In genomic region chr19:50896591-50897190, GRCh38 we compare ENCODE assay signal across 8 cellular contexts. TPM values are rescaled to one million over a fixed set of nuclear protein-coding genes. Genes with fewer than 3 reads are reported as not detected.
DNase-seq lines count a peak whose midpoint lies in the region; ATAC-seq, FAIRE-seq and TF ChIP-seq lines count a peak whose summit lies in the region.

No MANE protein-coding gene starts in this region.

- POLR2A ChIA-PET in endothelial cell of umbilical vein (lab: Charles Lee) = interaction anchor here (0.6 kb wide), 1 partner anchor 128 kb away, joined by 4 read pairs; no protein-coding TSS in a partner anchor

- no peaks in the 10 kb centered on the region for H3K9me3 ChIP-seq in endothelial cell of umbilical vein (replicated peaks; ENCODE audit: control insufficient read depth, insufficient read depth, low read length)

- H3K27me3 Mint-ChIP-seq in immature natural killer cell (ENCODE audit: low read depth in 3 of 3) = peaks cover 2 to 16% (median 3%) of the 10 kb centered on the region in 3 donors

- intact Hi-C loops in endothelial cell of umbilical vein (cut with micrococcal nuclease) = no loop called here

- no peak for FAIRE-seq in endothelial cell of umbilical vein (lab: Jason Lieb, UNC)

- H3K27me3 ChIP-seq in endothelial cell of umbilical vein (ENCODE audit: control insufficient read depth in 2 of 2, insufficient read depth in 2 of 2, low read length in 2 of 2) = no peaks in the 10 kb centered on the region

- CTCF ChIA-PET in endothelial cell of umbilical vein (lab: Charles Lee) = no interaction called here

- no peaks in the 10 kb centered on the region for H3K36me3 ChIP-seq in endothelial cell of umbilical vein (ENCODE audit: control insufficient read depth in 2 of 2, extremely low read depth in 1 of 2, insufficient read depth in 2 of 2, low read length in 2 of 2)

- TF ChIP-seq CTCF in AG10803 (conservative IDR thresholded peaks at IDR 0.05; ENCODE audit: low read length) (no peak), endothelial cell of umbilical vein (IDR thresholded peaks at IDR 0.05; ENCODE audit: extremely low read depth in 1 of 2, insufficient read depth in 1 of 2, low read depth in 1 of 2, low read length in 2 of 2) (no peak)

- no peak overlapping the region for H3K4me3 Mint-ChIP-seq in immature natural killer cell

- H3K79me2 ChIP-seq in endothelial cell of umbilical vein (ENCODE audit: control insufficient read depth, insufficient read depth, low read length) = no peaks in the 10 kb centered on the region

- dilution Hi-C loops in endothelial cell of umbilical vein (cut with MboI; ENCODE audit: extremely low pct_ligation_motif_present, low sequenced_read_pairs) = no loop called here

- H3K4me3 ChIP-seq in AG10803 (ENCODE audit: low read length) (no peak overlapping the region), endothelial cell of umbilical vein (replicated peaks in 1 of 3; ENCODE audit: insufficient read depth in 1 of 3, low read depth in 1 of 3, low read length in 3 of 3) (no peak overlapping the region)

- DNase-seq in AG10803 (ENCODE audit: low read depth) = peak; percentile 24
- peak; percentile 28 for DNase-seq in NCI-H1436 treated with DMSO at 0.1 percent for 48 hours (lab: John Stamatoyannopoulos, UW)
- DNase-seq in endothelial cell of umbilical vein (ENCODE audit: low read depth, low spot score) = no peak
- DNase-seq in HuH-7 (ENCODE audit: low spot score) = no peak
- no peak for DNase-seq in immature natural killer cell
- DNase-seq in activated gamma-delta T cell (lab: John Stamatoyannopoulos, UW) = no peak

- H3K36me3 Mint-ChIP-seq in immature natural killer cell = no peaks in the 10 kb centered on the region

- ATAC-seq in GM18508 (IDR thresholded peaks at IDR 0.05; ENCODE audit: insufficient read depth, unreplicated experiment) (peak; percentile 66), HG02763 (IDR thresholded peaks at IDR 0.05; ENCODE audit: unreplicated experiment) (peak; percentile 84)

- no peak overlapping the region for H3K27ac Mint-ChIP-seq in immature natural killer cell

- BruUV-seq in endothelial cell of umbilical vein (replicated peaks; lab: Mats Ljungman, UMichigan) = no TSS peak

- H3K27ac ChIP-seq in endothelial cell of umbilical vein (ENCODE audit: insufficient read depth, low read depth, low read length) = no peak overlapping the region

- no peak overlapping the region for H3K4me2 ChIP-seq in endothelial cell of umbilical vein (ENCODE audit: insufficient read depth, low read length)

- no peak for TF ChIP-seq POLR2A in endothelial cell of umbilical vein (IDR thresholded peaks at IDR 0.05; ENCODE audit: low read depth, low read length)

- no peaks in the 10 kb centered on the region for H3K4me1 Mint-ChIP-seq in immature natural killer cell

- peaks cover 0 to 3% (median 0%) of the 10 kb centered on the region in 6 donors for H3K9me3 Mint-ChIP-seq in immature natural killer cell

- H3K9ac ChIP-seq in endothelial cell of umbilical vein (replicated peaks; ENCODE audit: extremely low read depth, insufficient read depth, low read length) = no peak overlapping the region

- H2AFZ ChIP-seq in endothelial cell of umbilical vein (ENCODE audit: low read depth, low read length) = no peak overlapping the region

- no peaks in the 10 kb centered on the region for H3K4me1 ChIP-seq in endothelial cell of umbilical vein (ENCODE audit: control insufficient read depth, extremely low read depth, insufficient read depth, low read length)

- H3K9me1 ChIP-seq in endothelial cell of umbilical vein (replicated peaks; ENCODE audit: control insufficient read depth, extremely low read depth, insufficient read depth, low read length) = no peaks in the 10 kb centered on the region

- H4K20me1 ChIP-seq in endothelial cell of umbilical vein (replicated peaks; ENCODE audit: control insufficient read depth, extremely low read depth, insufficient read depth, low read length) = no peaks in the 10 kb centered on the region

TF ChIP-seq in endothelial cell of umbilical vein, 7 proteins besides CTCF, POLR2A, EP300 and RAD21:
- TF ChIP-seq MAX (IDR thresholded peaks at IDR 0.05; ENCODE audit: insufficient read depth, insufficient read length) (no peak), EZH2 (IDR thresholded peaks at IDR 0.05; ENCODE audit: borderline replicate concordance, low read depth, low read length, severe bottlenecking) (no peak), GATA2 (IDR thresholded peaks at IDR 0.05; ENCODE audit: insufficient read depth, insufficient read length, low read depth, low read length) (no peak), FOS (IDR thresholded peaks at IDR 0.05; ENCODE audit: borderline replicate concordance, insufficient read depth, low read length) (no peak), POLR2AphosphoS5 (IDR thresholded peaks at IDR 0.05; ENCODE audit: insufficient read depth, low read depth, low read length) (no peak), JUN (IDR thresholded peaks at IDR 0.05; ENCODE audit: borderline replicate concordance, insufficient read depth, insufficient read length, low read depth) (peak; percentile 35), MYC (IDR thresholded peaks at IDR 0.05; ENCODE audit: low read depth, low read length) (no peak)

RNA-seq across cellular contexts. Expression of gene KLK4, which starts 14.5 kb away (rescaled TPM):
- total RNA-seq in endothelial cell of umbilical vein = not detected in 2 replicates
- polyA plus RNA-seq in endothelial cell of umbilical vein (not detected in 2 replicates), immature natural killer cell (not detected)
- not detected in 2 replicates for polyA plus RNA-seq in endothelial cell of umbilical vein (2011; cell fraction: cytosol; rRNA removed)
- not detected in 2 replicates for polyA plus RNA-seq in endothelial cell of umbilical vein (2011; cell fraction: nucleus; rRNA removed)
- not detected in 2 replicates for polyA plus RNA-seq in endothelial cell of umbilical vein (2012)
- not detected in 2 replicates for polyA minus RNA-seq in endothelial cell of umbilical vein
- polyA minus RNA-seq in endothelial cell of umbilical vein (2011; cell fraction: cytosol; rRNA and poly(A)+ RNA removed) = not detected
- not detected in 2 replicates for polyA minus RNA-seq in endothelial cell of umbilical vein (2011; cell fraction: nucleus; rRNA and poly(A)+ RNA removed)

RNA-seq across cellular contexts. Expression of gene KLK2, which starts 23.5 kb away (rescaled TPM):
- not detected in 2 replicates for total RNA-seq in endothelial cell of umbilical vein
- not detected in 2 replicates for polyA plus RNA-seq in endothelial cell of umbilical vein
- polyA plus RNA-seq in endothelial cell of umbilical vein (2011; cell fraction: cytosol; rRNA removed) = not detected in 2 replicates
- polyA plus RNA-seq in endothelial cell of umbilical vein (2011; cell fraction: nucleus; rRNA removed) = not detected in 2 replicates
- polyA plus RNA-seq in endothelial cell of umbilical vein (2012) = not detected in 2 replicates
- not detected in 2 replicates for polyA minus RNA-seq in endothelial cell of umbilical vein
- not detected for polyA minus RNA-seq in endothelial cell of umbilical vein (2011; cell fraction: cytosol; rRNA and poly(A)+ RNA removed)
- polyA minus RNA-seq in endothelial cell of umbilical vein (2011; cell fraction: nucleus; rRNA and poly(A)+ RNA removed) = not detected in 2 replicates
- polyA plus RNA-seq in immature natural killer cell = not detected

RNA-seq across cellular contexts. Expression of gene KLK3, which starts 42.0 kb away (rescaled TPM):
- total RNA-seq in endothelial cell of umbilical vein = not detected in 2 replicates
- polyA plus RNA-seq in endothelial cell of umbilical vein (not detected in 2 replicates), immature natural killer cell (not detected)
- not detected in 2 replicates for polyA plus RNA-seq in endothelial cell of umbilical vein (2011; cell fraction: cytosol; rRNA removed)
- not detected in 2 replicates for polyA plus RNA-seq in endothelial cell of umbilical vein (2011; cell fraction: nucleus; rRNA removed)
- not detected in 2 replicates for polyA plus RNA-seq in endothelial cell of umbilical vein (2012)
- not detected in 2 replicates for polyA minus RNA-seq in endothelial cell of umbilical vein
- not detected for polyA minus RNA-seq in endothelial cell of umbilical vein (2011; cell fraction: cytosol; rRNA and poly(A)+ RNA removed)
- polyA minus RNA-seq in endothelial cell of umbilical vein (2011; cell fraction: nucleus; rRNA and poly(A)+ RNA removed) = not detected in 2 replicates

RNA-seq across cellular contexts. Expression of gene KLK5, which starts 56.1 kb away (rescaled TPM):
- not detected in 2 replicates for total RNA-seq in endothelial cell of umbilical vein
- polyA plus RNA-seq in endothelial cell of umbilical vein (not detected in 2 replicates), immature natural killer cell (not detected)
- polyA plus RNA-seq in endothelial cell of umbilical vein (2011; cell fraction: cytosol; rRNA removed) = not detected in 2 replicates
- polyA plus RNA-seq in endothelial cell of umbilical vein (2011; cell fraction: nucleus; rRNA removed) = not detected in 2 replicates
- not detected in 2 replicates for polyA plus RNA-seq in endothelial cell of umbilical vein (2012)
- polyA minus RNA-seq in endothelial cell of umbilical vein = not detected in 2 replicates
- polyA minus RNA-seq in endothelial cell of umbilical vein (2011; cell fraction: cytosol; rRNA and poly(A)+ RNA removed) = not detected
- polyA minus RNA-seq in endothelial cell of umbilical vein (2011; cell fraction: nucleus; rRNA and poly(A)+ RNA removed) = not detected in 2 replicates

Comparison
In these comparisons a context has a peak if more than half of its experiments do, and no peak if none do; other contexts are left out.
1. DNase-seq: peak in AG10803 (single experiment) and NCI-H1436 treated with DMSO at 0.1 percent for 48 hours (single experiment); none in endothelial cell of umbilical vein (single experiment), HuH-7 (single experiment), immature natural killer cell (0 of 3) and activated gamma-delta T cell (single experiment).